Comparison of ENCODE assay signal across 16 cellular contexts in the genomic region with DNA sequence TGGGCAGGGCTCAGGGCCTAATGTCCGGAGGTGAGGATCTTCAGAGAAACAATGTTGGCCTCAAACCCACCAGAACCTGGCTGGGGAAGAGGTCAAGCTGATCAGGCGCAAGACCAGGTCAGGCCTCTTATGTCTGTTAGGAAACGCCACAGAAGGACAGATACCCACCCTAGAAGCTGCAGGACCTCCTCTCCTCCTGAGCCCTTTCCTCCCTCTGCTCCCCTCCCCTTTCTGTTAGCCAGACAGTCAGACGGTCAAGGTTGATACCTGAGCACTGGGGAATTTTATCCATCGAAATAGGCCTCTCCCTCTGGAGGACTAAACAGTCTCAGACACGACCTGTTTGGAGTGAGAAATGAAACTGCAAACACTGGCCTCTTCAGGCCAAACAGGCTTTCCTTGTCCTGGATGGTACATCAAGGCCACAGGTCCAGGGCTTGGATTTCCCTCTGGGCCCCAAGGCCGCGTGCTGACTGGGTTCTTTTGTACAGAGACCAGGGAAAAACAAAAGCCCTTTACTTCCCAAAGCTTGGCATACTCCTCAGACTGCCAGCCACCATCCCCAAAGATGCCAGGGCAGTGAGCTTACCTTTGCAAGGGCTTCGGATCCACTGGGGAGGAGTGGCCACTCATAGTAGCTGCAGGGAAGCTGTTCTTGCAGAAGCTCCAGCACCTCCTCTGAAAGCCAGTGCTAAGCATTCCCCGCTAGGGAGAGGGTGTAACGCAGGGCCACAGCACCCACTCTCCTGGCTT.
DNase-seq lines count a peak whose midpoint lies in the region; ATAC-seq, FAIRE-seq and TF ChIP-seq lines count a peak whose summit lies in the region.
"Had no signal": no experiment of that assay in that cellular context is flagged by ENCODE, and none has a peak within 500 bp of the region (broad histone marks: within the 10 kb centered on the region; RNA-seq: fewer than 3 reads in every experiment).

No MANE protein-coding gene starts in this region.

- peaks cover 81% of the 10 kb centered on the region for H3K4me1 Mint-ChIP-seq in activated CD8-positive, alpha-beta T cell treated with anti-CD3 and anti-CD28 coated beads, Interleukin-2, amount 10 ng/mL, durations not matched to agents 7 days and 5 days (ENCODE audit: low read depth)
- H3K4me1 Mint-ChIP-seq in activated CD8-positive, alpha-beta T cell treated with anti-CD3 and anti-CD28 coated beads for 36 hours (ENCODE audit: low read depth), result peaks cover 67% of the 10 kb centered on the region

- peak overlapping the region; percentile 72 for H3K27ac Mint-ChIP-seq in activated CD8-positive, alpha-beta T cell treated with anti-CD3 and anti-CD28 coated beads, Interleukin-2, amount 10 ng/mL, durations not matched to agents 7 days and 5 days
- H3K27ac Mint-ChIP-seq in activated CD8-positive, alpha-beta T cell treated with anti-CD3 and anti-CD28 coated beads for 36 hours, result no peak overlapping the region

- H3K9me3 ChIP-seq in small intestine (ENCODE audit: control insufficient read depth, low read depth), result no peaks in the 10 kb centered on the region
- H3K9me3 ChIP-seq: esophagus squamous epithelium, heart right ventricle, thoracic aorta had no signal

- H3K36me3 ChIP-seq in small intestine (ENCODE audit: control insufficient read depth in 2 of 2, insufficient read depth in 2 of 2, low read length in 2 of 2), result no peaks in the 10 kb centered on the region
- H3K36me3 ChIP-seq: esophagus squamous epithelium, heart right ventricle, thoracic aorta had no signal

- intact Hi-C loops in activated CD8-positive, alpha-beta T cell treated with anti-CD3 and anti-CD28 coated beads for 36 hours (cut with micrococcal nuclease), result loop anchor here (10.0 kb wide), 1 partner anchor 136 kb away; the partner anchor contains the start of gene CCDC182

- H3K27ac ChIP-seq in RWPE1 (peak overlapping the region; percentile 2; the same call in 1 of the 2 replicates), substantia nigra (ENCODE audit: low read depth, low read length, poor library complexity, severe bottlenecking) (peak overlapping the region; percentile 36), small intestine (ENCODE audit: low read depth in 1 of 2, low read length in 1 of 2) (no peak overlapping the region)
- H3K27ac ChIP-seq: thoracic aorta had no signal

- peaks cover 5% of the 10 kb centered on the region for H3K36me3 Mint-ChIP-seq in activated CD8-positive, alpha-beta T cell treated with anti-CD3 and anti-CD28 coated beads, Interleukin-2, amount 10 ng/mL, durations not matched to agents 7 days and 5 days (ENCODE audit: low read depth)
- H3K36me3 Mint-ChIP-seq in activated CD8-positive, alpha-beta T cell treated with anti-CD3 and anti-CD28 coated beads for 36 hours (ENCODE audit: low read depth), result no peaks in the 10 kb centered on the region

- ATAC-seq in activated CD8-positive, alpha-beta T cell treated with anti-CD3 and anti-CD28 coated beads, Interleukin-2, amount 10 ng/mL, durations not matched to agents 7 days and 5 days, result no peak
- no peak for ATAC-seq in activated CD8-positive, alpha-beta T cell treated with anti-CD3 and anti-CD28 coated beads for 36 hours
- no peak for ATAC-seq in HG03439 (IDR thresholded peaks at IDR 0.05; ENCODE audit: unreplicated experiment)
- ATAC-seq: heart right ventricle, left cardiac atrium had no signal

- no peak overlapping the region for H3K4me3 ChIP-seq in small intestine (ENCODE audit: low read depth in 1 of 2, low read length in 2 of 2)
- H3K4me3 ChIP-seq: esophagus squamous epithelium, heart right ventricle, thoracic aorta had no signal

- H3K9me3 Mint-ChIP-seq in activated CD8-positive, alpha-beta T cell treated with anti-CD3 and anti-CD28 coated beads, Interleukin-2, amount 10 ng/mL, durations not matched to agents 7 days and 5 days (ENCODE audit: insufficient read depth), result no peaks in the 10 kb centered on the region
- no peaks in the 10 kb centered on the region for H3K9me3 Mint-ChIP-seq in activated CD8-positive, alpha-beta T cell treated with anti-CD3 and anti-CD28 coated beads for 36 hours

- no peaks in the 10 kb centered on the region for H3K27me3 ChIP-seq in small intestine (ENCODE audit: control insufficient read depth in 2 of 2, insufficient read depth in 2 of 2, low read length in 2 of 2)
- H3K27me3 ChIP-seq: esophagus squamous epithelium, heart right ventricle had no signal

- TF ChIP-seq CTCF in activated CD8-positive, alpha-beta T cell treated with anti-CD3 and anti-CD28 coated beads for 36 hours (IDR thresholded peaks at IDR 0.05), result no peak
- no peak for TF ChIP-seq CTCF in RWPE1 (conservative IDR thresholded peaks at IDR 0.05; ENCODE audit: low read depth)

- H3K4me1 ChIP-seq in small intestine (ENCODE audit: control insufficient read depth in 2 of 2, insufficient read depth in 1 of 2, low read depth in 1 of 2, low read length in 1 of 2), result peaks cover 0 to 9% of the 10 kb centered on the region in 2 donors

- DNase-seq in activated CD8-positive, alpha-beta T cell treated with anti-CD3 and anti-CD28 coated beads, Interleukin-2, amount 10 ng/mL, durations not matched to agents 7 days and 5 days, result no peak
- no peak for DNase-seq in activated CD8-positive, alpha-beta T cell treated with anti-CD3 and anti-CD28 coated beads for 36 hours
- no peak for DNase-seq in RWPE1 (ENCODE audit: low spot score)
- DNase-seq in islet precursor cell, result peak; percentile 61
- peak in 6 of 49 donors; percentile 14 to 43 (median 23) for DNase-seq in substantia nigra (lab: John Stamatoyannopoulos, UW)
- DNase-seq in iPS-NIHi7 (ENCODE audit: extremely low spot score), result no peak
- no peak for DNase-seq in small intestine
- DNase-seq: activated CD4-positive, alpha-beta T cell treated with anti-CD3 and anti-CD28 coated beads, Interleukin-2, amount 50 U/mL, for 4 hours; amniotic stem cell; dermis blood vessel endothelial cell; esophagus squamous epithelium; heart right ventricle; left cardiac atrium; SHP77 had no signal

- H3K4me3 Mint-ChIP-seq in activated CD8-positive, alpha-beta T cell treated with anti-CD3 and anti-CD28 coated beads, Interleukin-2, amount 10 ng/mL, durations not matched to agents 7 days and 5 days, result no peak overlapping the region
- H3K4me3 Mint-ChIP-seq in activated CD8-positive, alpha-beta T cell treated with anti-CD3 and anti-CD28 coated beads for 36 hours, result no peak overlapping the region

- POLR2A ChIA-PET in activated CD8-positive, alpha-beta T cell treated with anti-CD3 and anti-CD28 coated beads, Interleukin-2, amount 10 ng/mL, durations not matched to agents 7 days and 5 days (lab: Charles Lee), result no interaction called here
- POLR2A ChIA-PET in activated CD8-positive, alpha-beta T cell treated with anti-CD3 and anti-CD28 coated beads for 36 hours (lab: Charles Lee), result no interaction called here
- POLR2A ChIA-PET in RWPE1 (lab: Yijun Ruan, JAX; ENCODE audit: low non-redundant PET), result no interaction called here

- CTCF ChIA-PET in activated CD8-positive, alpha-beta T cell treated with anti-CD3 and anti-CD28 coated beads, Interleukin-2, amount 10 ng/mL, durations not matched to agents 7 days and 5 days (lab: Charles Lee), result interaction anchor here (1.3 to 12.8 kb wide), 3 partner anchors 10 to 63 kb away, joined by 3 to 196 read pairs (median 31); no protein-coding TSS in a partner anchor
- CTCF ChIA-PET in activated CD8-positive, alpha-beta T cell treated with anti-CD3 and anti-CD28 coated beads for 36 hours (lab: Charles Lee), result interaction anchor here (1.5 to 1.7 kb wide), 2 partner anchors 11 to 62 kb away, joined by 5 to 8 read pairs; no protein-coding TSS in a partner anchor
- CTCF ChIA-PET in RWPE1 (lab: Yijun Ruan, JAX), result interaction anchor here (0.6 to 1.1 kb wide), 4 partner anchors 12 to 366 kb away, joined by 3 to 4 read pairs (median 4); no protein-coding TSS in a partner anchor

- 62 to 81% (median 65%) methylated on average over 11 of the region's 11 CpGs for WGBS in small intestine, 3 donors

- no peak for FAIRE-seq in small intestine (lab: Jason Lieb, UNC)

- no peaks in the 10 kb centered on the region for H3K27me3 Mint-ChIP-seq in activated CD8-positive, alpha-beta T cell treated with anti-CD3 and anti-CD28 coated beads, Interleukin-2, amount 10 ng/mL, durations not matched to agents 7 days and 5 days (ENCODE audit: low read depth)
- H3K27me3 Mint-ChIP-seq in activated CD8-positive, alpha-beta T cell treated with anti-CD3 and anti-CD28 coated beads for 36 hours, result no peaks in the 10 kb centered on the region

Comparison
In these comparisons a context has a peak if more than half of its experiments do, and no peak if none do; other contexts are left out.
1. H3K27ac ChIP-seq: peak in RWPE1 (single experiment) and substantia nigra (single experiment); none in small intestine (0 of 2).